20 cellular contexts compared by ENCODE assay signal in the genomic region with DNA sequence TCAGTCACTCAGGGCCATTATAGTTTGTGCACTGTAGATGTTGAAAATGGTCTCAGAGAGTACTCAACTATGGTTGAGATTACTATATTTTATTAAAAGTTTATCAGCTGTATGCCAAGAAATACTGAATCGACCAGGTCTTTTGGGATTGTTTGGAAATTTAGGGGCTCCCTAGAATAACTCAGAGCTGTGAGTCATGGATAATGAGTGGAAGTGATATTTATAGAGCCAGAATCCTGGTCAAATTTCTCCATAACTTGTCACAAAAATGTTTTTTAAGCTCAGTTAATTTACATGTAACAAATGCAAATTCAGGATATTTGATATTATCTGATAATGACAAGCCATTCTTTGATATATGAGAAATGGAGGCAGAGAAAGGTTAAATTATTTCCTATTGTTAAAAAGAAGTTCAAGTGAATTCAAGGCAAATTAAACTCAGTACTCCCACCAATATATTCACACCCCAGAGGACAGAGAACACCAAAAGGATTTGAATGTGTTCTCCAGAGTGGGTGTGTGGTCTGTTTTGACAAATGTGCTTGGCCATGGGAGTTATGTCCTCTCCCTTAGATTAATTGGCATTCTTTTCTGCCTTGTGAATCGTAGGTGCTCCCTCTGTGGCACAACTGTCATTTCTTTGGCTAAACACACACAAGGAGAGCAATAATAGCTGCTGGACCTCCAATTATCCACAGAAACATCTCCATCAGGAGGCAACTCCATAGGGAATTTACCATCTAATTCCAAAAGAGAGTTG. TPM values are rescaled to one million over a fixed set of nuclear protein-coding genes. Genes with fewer than 3 reads are reported as not detected.
DNase-seq lines count a peak whose midpoint lies in the region; ATAC-seq, FAIRE-seq and TF ChIP-seq lines count a peak whose summit lies in the region.
"Had no signal": no experiment of that assay in that cellular context is flagged by ENCODE, and none has a peak within 500 bp of the region (broad histone marks: within the 10 kb centered on the region; RNA-seq: fewer than 3 reads in every experiment).

No MANE protein-coding gene starts in this region.

- WGBS in GM23248 (ENCODE audit: low coverage in 1 of 2, low lambda C conversion rate in 2 of 2, missing lambda C conversion rate in 2 of 2), 2 experiments = 18 to 19% methylated on average over 2 of the region's 2 CpGs

- POLR2A ChIA-PET in Panc1 (lab: Charles Lee) = no interaction called here

- H3K4me1 ChIP-seq in GM23248 (ENCODE audit: insufficient read depth) = peaks cover 19% of the 10 kb centered on the region
- peaks cover 33% of the 10 kb centered on the region for H3K4me1 ChIP-seq in Panc1 (ENCODE audit: control insufficient read depth, insufficient read depth, low read length)
- H3K4me1 ChIP-seq in subcutaneous abdominal adipose tissue (ENCODE audit: control insufficient read depth in 5 of 5, insufficient read depth in 5 of 5, low read length in 5 of 5) = peaks cover 3 to 30% (median 10%) of the 10 kb centered on the region in 5 donors
- H3K4me1 ChIP-seq in Peyer's patch = no peaks in the 10 kb centered on the region

- no peaks in the 10 kb centered on the region for H3K9me2 ChIP-seq in GM23248 (ENCODE audit: insufficient read depth)

- TF ChIP-seq POLR2A in Peyer's patch (IDR thresholded peaks at IDR 0.05) = no peak
- no peak for TF ChIP-seq POLR2A in GM12891 (IDR thresholded peaks at IDR 0.05; ENCODE audit: low read depth, low read length)

- in situ Hi-C loops in GM23248 (cut with MboI) = no loop called here
- in situ Hi-C loops in Panc1 (cut with HindIII; ENCODE audit: low pct_unique_long_range_greater_than_20kb, low sequenced_read_pairs) = no loop called here

- H3K4me2 ChIP-seq in GM23248 (ENCODE audit: unreplicated experiment) = no peak overlapping the region
- H3K4me2 ChIP-seq: A549 had no signal

- no peak overlapping the region for H3K4me3 ChIP-seq in GM23248
- H3K4me3 ChIP-seq in Panc1 (ENCODE audit: low read depth in 2 of 2, low read length in 2 of 2) = no peak overlapping the region
- no peak overlapping the region for H3K4me3 ChIP-seq in subcutaneous abdominal adipose tissue (ENCODE audit: low read depth in 1 of 5, low read length in 5 of 5)
- no peak overlapping the region for H3K4me3 ChIP-seq in Peyer's patch
- H3K4me3 ChIP-seq: A549, K562 had no signal

- peaks cover 15% of the 10 kb centered on the region; the same call in 1 of the 2 replicates for H3K79me2 ChIP-seq in GM23248 (ENCODE audit: insufficient read depth)

- ATAC-seq in Panc1 = no peak
- ATAC-seq: A549, HepG2, K562 had no signal

- H3K27me3 ChIP-seq in GM23248 (replicated peaks; ENCODE audit: insufficient read depth) (no peaks in the 10 kb centered on the region), Panc1 (ENCODE audit: control insufficient read depth, insufficient read depth, low read length) (no peaks in the 10 kb centered on the region), subcutaneous abdominal adipose tissue (ENCODE audit: control insufficient read depth in 5 of 5, insufficient read depth in 4 of 5, low read length in 5 of 5) (no peaks in the 10 kb centered on the region), Peyer's patch (no peaks in the 10 kb centered on the region)

- H3K36me3 ChIP-seq in GM23248 (ENCODE audit: low read depth) (no peaks in the 10 kb centered on the region), Panc1 (ENCODE audit: control insufficient read depth, insufficient read depth, low read length) (no peaks in the 10 kb centered on the region), subcutaneous abdominal adipose tissue (ENCODE audit: control insufficient read depth in 5 of 5, insufficient read depth in 5 of 5, low read length in 5 of 5) (no peaks in the 10 kb centered on the region), Peyer's patch (no peaks in the 10 kb centered on the region)

- intact Hi-C loops in Panc1 (cut with micrococcal nuclease; ENCODE audit: unreplicated experiment) = no loop called here

- H3F3A ChIP-seq in GM23248 (ENCODE audit: insufficient read depth) = peaks cover 6% of the 10 kb centered on the region; the same call in 1 of the 2 replicates

- H3K9me3 ChIP-seq in GM23248 (ENCODE audit: low read depth) (no peaks in the 10 kb centered on the region), Panc1 (ENCODE audit: control insufficient read depth, insufficient read depth, low read depth, low read length) (no peaks in the 10 kb centered on the region), subcutaneous abdominal adipose tissue (ENCODE audit: control insufficient read depth in 5 of 5, low read length in 5 of 5) (no peaks in the 10 kb centered on the region), Peyer's patch (no peaks in the 10 kb centered on the region)
- H3K9me3 ChIP-seq: A549 had no signal

- no TSS peak for BruUV-seq in Panc1 (replicated peaks; lab: Mats Ljungman, UMichigan)

- TF ChIP-seq CTCF in Panc1 (IDR thresholded peaks at IDR 0.05) (no peak), Peyer's patch (IDR thresholded peaks at IDR 0.05) (no peak)

- H4K20me1 ChIP-seq in GM23248 (ENCODE audit: insufficient read depth) = no peaks in the 10 kb centered on the region

- no peak overlapping the region for H3K9ac ChIP-seq in GM23248
- H3K9ac ChIP-seq in subcutaneous abdominal adipose tissue (ENCODE audit: low read length in 5 of 5) = no peak overlapping the region

- DNase-seq in GM23248 (peak; percentile 30), Panc1 (ENCODE audit: low read depth, low spot score) (no peak), myocyte (ENCODE audit: low read depth) (peak; percentile 71), Peyer's patch (no peak), NCI-H1417 treated with DMSO at 0.1 percent for 48 hours (lab: John Stamatoyannopoulos, UW) (no peak), GM12891 (ENCODE audit: insufficient read length, low spot score) (no peak)
- DNase-seq: CD4-positive, CD25-positive, alpha-beta regulatory T cell; DMS79 treated with DMSO at 0.1 percent for 48 hours; GOT3; NCI-H1092 treated with DMSO at 0.1 percent for 48 hours; NCI-H146; NCI-H2029 treated with DMSO at 0.1 percent for 48 hours; NCI-H526; OCI-M1; Right ventricle myocardium superior had no signal

- FAIRE-seq in GM12891 (lab: Jason Lieb, UNC) = no peak
- FAIRE-seq: A549, GM12892, HepG2, K562 had no signal

- CTCF ChIA-PET in Panc1 (lab: Charles Lee) = no interaction called here

- H2AFZ ChIP-seq in GM23248 = no peak overlapping the region

- no peak overlapping the region for H3K27ac ChIP-seq in GM23248
- H3K27ac ChIP-seq in Panc1 (ENCODE audit: low read length) = peak overlapping the region; percentile 65
- H3K27ac ChIP-seq in subcutaneous abdominal adipose tissue (ENCODE audit: low read depth, low read length) = peak overlapping the region; percentile 34
- no peak overlapping the region for H3K27ac ChIP-seq in Peyer's patch
- H3K27ac ChIP-seq: A549 had no signal

TF ChIP-seq in GM12891, 5 proteins besides CTCF, POLR2A, EP300 and RAD21:
- TF ChIP-seq TAF1 (IDR thresholded peaks at IDR 0.05; ENCODE audit: low read depth, low read length) = no peak
- TF ChIP-seq SPI1 (IDR thresholded peaks at IDR 0.05; ENCODE audit: low read depth, low read length) = no peak
- no peak for TF ChIP-seq POU2F2 (IDR thresholded peaks at IDR 0.05; ENCODE audit: low read depth, low read length)
- no peak for TF ChIP-seq POLR2AphosphoS5 (IDR thresholded peaks at IDR 0.05; ENCODE audit: low read depth, low read length)
- no peak for TF ChIP-seq PAX5 (IDR thresholded peaks at IDR 0.05; ENCODE audit: insufficient read depth, low read length, severe bottlenecking)
TF ChIP-seq in GM12891: peak in this region for 0.

RNA-seq across cellular contexts. Expression of a gene that starts 37.7 kb away (rescaled TPM):
- 26.3 and 31.6 TPM in 2 replicates for total RNA-seq in GM23248 (2014; rRNA removed; shearing (Covaris generic))
- 21.9 and 24.1 TPM in 2 replicates for polyA plus RNA-seq in GM23248 (2016; fragmentation: Nextera tagmentation; extraction: Ambion mirVana)
- total RNA-seq in Panc1 (2021; ENCODE audit: unreplicated experiment) (17.4 TPM), myocyte (58.1 and 62.4 TPM in 2 replicates), Peyer's patch (100 to 1,000 TPM in 1 of 4 donors, 10 to 100 TPM in 2, 1 to 10 TPM in 1; 4.7 to 330 (median 20.0) TPM)
- 10.7 TPM for polyA plus RNA-seq in Panc1 (2012; ENCODE audit: insufficient read length)
- polyA plus RNA-seq in myocyte (2012) = 19.4 TPM
- 1.4 TPM for polyA plus RNA-seq in GM12891 (2012; ENCODE audit: low read depth, missing spikeins)
- total RNA-seq: CD4-positive, CD25-positive, alpha-beta regulatory T cell had no signal

Comparison
In these comparisons a context has a peak if more than half of its experiments do, and no peak if none do; other contexts are left out.
1. DNase-seq: peak in GM23248 (single experiment) and myocyte (single experiment); none in Panc1 (single experiment), Peyer's patch (0 of 3), NCI-H1417 treated with DMSO at 0.1 percent for 48 hours (single experiment) and GM12891 (single experiment).
2. H3K27ac ChIP-seq: peak in Panc1 (single experiment) and subcutaneous abdominal adipose tissue (single experiment); none in GM23248 (single experiment) and Peyer's patch (0 of 4).